ENCODE assay signal across 20 cellular contexts in the genomic region with DNA sequence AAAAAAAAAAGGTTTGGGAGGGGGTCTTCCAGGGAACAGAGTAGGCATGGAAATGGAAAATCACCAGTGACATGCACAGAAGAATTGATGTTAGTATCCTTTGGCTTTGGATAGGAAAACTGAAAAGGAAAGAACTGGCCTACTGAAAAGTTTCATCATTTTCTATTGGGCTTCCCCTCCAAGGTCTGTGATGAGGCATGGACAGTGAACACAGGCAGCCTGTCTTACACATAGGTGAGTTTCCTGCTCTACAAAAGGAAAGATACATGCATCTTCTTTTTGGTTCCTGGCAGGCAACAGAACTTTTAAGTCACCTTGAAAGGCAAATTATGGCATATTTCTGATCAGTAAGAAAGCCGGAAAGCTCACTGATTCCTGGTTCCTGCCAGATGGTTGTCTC. TPM values are rescaled to one million over a fixed set of nuclear protein-coding genes. Genes with fewer than 3 reads are reported as not detected.
DNase-seq lines count a peak whose midpoint lies in the region; ATAC-seq and TF ChIP-seq lines count a peak whose summit lies in the region.
"Had no signal": no experiment of that assay in that cellular context is flagged by ENCODE, and none has a peak within 500 bp of the region (broad histone marks: within the 10 kb centered on the region; RNA-seq: fewer than 3 reads in every experiment).

No MANE protein-coding gene starts in this region.

- peaks cover 32% of the 10 kb centered on the region for H3K27me3 Mint-ChIP-seq in type B pancreatic cell

- no peaks in the 10 kb centered on the region for H3K4me1 Mint-ChIP-seq in type B pancreatic cell (ENCODE audit: unreplicated experiment)

- ATAC-seq in GM18511 (IDR thresholded peaks at IDR 0.05; ENCODE audit: unreplicated experiment) (peak; percentile 31), HG03095 (IDR thresholded peaks at IDR 0.05; ENCODE audit: unreplicated experiment) (peak; percentile 33)
- ATAC-seq: HepG2, Panc1, Right ventricle myocardium inferior had no signal

- CTCF ChIA-PET in HEK293T (lab: Yijun Ruan, JAX), result no interaction called here

- H3K27ac Mint-ChIP-seq in type B pancreatic cell, result peak overlapping the region; percentile 43
- H3K27ac Mint-ChIP-seq: CD14-positive monocyte had no signal

- POLR2A ChIA-PET in HEK293T (lab: Yijun Ruan, JAX), result no interaction called here

- peaks cover 3% of the 10 kb centered on the region for H3K9me3 Mint-ChIP-seq in type B pancreatic cell
- H3K9me3 Mint-ChIP-seq: CD14-positive monocyte, H9 had no signal

- H3K27ac ChIP-seq in epithelial cell of prostate, result peak overlapping the region; percentile 97
- no peak overlapping the region for H3K27ac ChIP-seq in substantia nigra (ENCODE audit: low read depth, low read length, poor library complexity, severe bottlenecking)

- no peak for TF ChIP-seq CTCF in type B pancreatic cell (conservative IDR thresholded peaks at IDR 0.05)

- DNase-seq in epithelial cell of prostate (ENCODE audit: low read depth, low spot score) (no peak), type B pancreatic cell (ENCODE audit: extremely low spot score, unreplicated experiment) (no peak), substantia nigra (lab: John Stamatoyannopoulos, UW) (no peak), HEK293T (ENCODE audit: extremely low spot score) (no peak)
- DNase-seq in stimulated activated naive CD4-positive, alpha-beta T cell (lab: John Stamatoyannopoulos, UW), result no peak
- DNase-seq: ACHN, AML-193, EL, H9, KG1, NCI-H1092, NCI-H2081 treated with DMSO at 0.1 percent for 48 hours, NCI-H510A treated with DMSO at 0.1 percent for 48 hours, NCI-H82 had no signal

- H3K36me3 Mint-ChIP-seq in type B pancreatic cell, result no peaks in the 10 kb centered on the region
- H3K36me3 Mint-ChIP-seq: CD14-positive monocyte had no signal

- H3K4me3 Mint-ChIP-seq in type B pancreatic cell, result no peak overlapping the region
- H3K4me3 Mint-ChIP-seq: CD14-positive monocyte, H9 had no signal

TF ChIP-seq in HEK293T, 16 proteins besides CTCF, POLR2A, EP300 and RAD21:
- TF ChIP-seq LEF1 (IDR thresholded peaks at IDR 0.05; ENCODE audit: borderline replicate concordance) (no peak), ZNF384 (IDR thresholded peaks at IDR 0.05) (no peak), FOXA1 (IDR thresholded peaks at IDR 0.05) (no peak), ARNT (IDR thresholded peaks at IDR 0.05) (no peak), PKNOX1 (IDR thresholded peaks at IDR 0.05) (no peak), TARDBP (IDR thresholded peaks at IDR 0.05) (no peak), CTBP1 (IDR thresholded peaks at IDR 0.05; ENCODE audit: borderline replicate concordance) (no peak), NFRKB (IDR thresholded peaks at IDR 0.05) (no peak), ELF4 (IDR thresholded peaks at IDR 0.05) (no peak), SUZ12 (IDR thresholded peaks at IDR 0.05) (no peak), L3MBTL2 (conservative IDR thresholded peaks at IDR 0.05) (no peak), SP1 (IDR thresholded peaks at IDR 0.05) (no peak), FOXK2 (IDR thresholded peaks at IDR 0.05) (no peak), FOXM1 (IDR thresholded peaks at IDR 0.05; ENCODE audit: borderline replicate concordance) (no peak), HDGF (IDR thresholded peaks at IDR 0.05; ENCODE audit: borderline replicate concordance) (no peak), BHLHE40 (IDR thresholded peaks at IDR 0.05; ENCODE audit: borderline replicate concordance) (no peak)

RNA-seq across cellular contexts. Expression of gene BMAL2, which starts 5.8 kb away (rescaled TPM):
- 10.7 and 34.3 TPM in 2 replicates for total RNA-seq in type B pancreatic cell (ENCODE audit: low replicate concordance)
